In the genomic region with DNA sequence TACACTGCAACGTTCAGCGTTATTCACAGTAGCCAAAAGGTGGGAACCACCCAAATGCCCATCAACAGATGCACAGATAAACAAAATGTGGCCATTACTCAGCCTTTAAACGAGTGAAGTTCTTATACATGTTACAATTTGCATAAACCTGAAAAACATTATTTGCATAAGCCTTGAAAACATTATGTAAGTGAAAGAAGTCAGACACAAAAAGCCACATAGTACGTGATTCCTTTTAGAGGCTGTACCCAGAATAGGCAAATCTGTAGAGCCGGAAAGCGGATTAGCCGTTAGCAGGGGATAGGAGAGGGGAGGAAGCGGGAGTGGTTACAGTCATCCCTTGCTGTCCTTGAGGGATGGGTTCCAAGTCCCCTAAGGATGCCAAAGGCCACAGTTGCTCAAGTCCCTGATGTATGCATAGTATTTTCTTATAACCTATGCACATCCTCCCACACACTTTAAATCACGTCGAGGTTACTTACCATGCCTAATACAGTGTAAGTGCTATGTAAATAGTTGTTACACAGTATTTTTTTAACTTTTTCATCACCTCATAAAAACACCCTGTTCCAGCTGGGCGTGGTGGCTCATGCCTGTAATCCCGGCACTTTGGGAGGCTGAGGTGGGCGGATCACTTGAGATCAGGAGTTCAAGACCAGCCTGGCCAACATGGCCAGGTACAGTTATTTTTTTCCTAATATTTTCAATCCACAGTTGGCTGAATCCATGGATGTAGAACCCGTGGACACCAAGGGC, we compare ENCODE assay signal across 23 cellular contexts. TPM values are rescaled to one million over a fixed set of nuclear protein-coding genes. Genes with fewer than 3 reads are reported as not detected.
A peak's percentile ranks its signal among the peaks of the same experiment; 100 is the strongest.
DNase-seq lines count a peak whose midpoint lies in the region; ATAC-seq, FAIRE-seq and TF ChIP-seq lines count a peak whose summit lies in the region.
"Had no signal": no experiment of that assay in that cellular context is flagged by ENCODE, and none has a peak within 500 bp of the region (broad histone marks: within the 10 kb centered on the region; RNA-seq: fewer than 3 reads in every experiment).

No MANE protein-coding gene starts in this region.

- POLR2A ChIA-PET in GM12878 (lab: Charles Lee) = no interaction called here

- H3K27ac ChIP-seq in GM12878 (ENCODE audit: control insufficient read depth, insufficient read depth) (no peak overlapping the region), spleen (no peak overlapping the region)
- H3K27ac ChIP-seq: BLaER1 treated with 17β-estradiol and CSF1 and Interleukin-3, amounts not matched to agents 10 nM and 100 nM had no signal

- H3K4me3 ChIP-seq in GM12878 (no peak overlapping the region), spleen (no peak overlapping the region)
- H3K4me3 ChIP-seq: BLaER1 treated with 17β-estradiol and CSF1 and Interleukin-3, amounts not matched to agents 10 nM and 100 nM; GM23338 had no signal

- no peak; the same call in 2 of the 3 replicates for ATAC-seq in GM12878
- ATAC-seq: GM23338, Panc1, SK-N-SH treated with all-trans-retinoic acid at 6 μM for 48 hours had no signal

- no peak overlapping the region for H3K9ac ChIP-seq in GM12878 (ENCODE audit: control insufficient read depth, insufficient read depth, low read length)
- H3K9ac ChIP-seq: BLaER1 treated with 17β-estradiol and CSF1 and Interleukin-3, amounts not matched to agents 10 nM and 100 nM had no signal

- H4K20me1 ChIP-seq in GM12878 (ENCODE audit: control insufficient read depth, insufficient read depth) = no peaks in the 10 kb centered on the region
- H4K20me1 ChIP-seq: BLaER1 treated with 17β-estradiol and CSF1 and Interleukin-3, amounts not matched to agents 10 nM and 100 nM had no signal

- RAD21 ChIA-PET in GM12878 (lab: Charles Lee; ENCODE audit: unreplicated experiment) = no interaction called here

- no TSS peak for BruUV-seq in GM12878 (replicated peaks; lab: Mats Ljungman, UMichigan)

- CTCF ChIA-PET in GM12878 (lab: Yijun Ruan, JAX) = no interaction called here

- H3K79me2 ChIP-seq in GM12878 (ENCODE audit: control insufficient read depth, insufficient read depth, low read length) = no peaks in the 10 kb centered on the region

- H3K9me3 ChIP-seq in GM12878 (replicated peaks; ENCODE audit: control insufficient read depth, insufficient read depth, low read length) = no peaks in the 10 kb centered on the region; the same call in 2 of the 3 replicates
- H3K9me3 ChIP-seq in spleen = peaks cover 0 to 9% (median 0%) of the 10 kb centered on the region in 8 donors

- no peak for TF ChIP-seq EP300 in GM12878 (IDR thresholded peaks at IDR 0.05; ENCODE audit: borderline replicate concordance in 1 of 2, control insufficient read depth in 1 of 2, low read depth in 2 of 2, low read length in 2 of 2)

- intact Hi-C loops in GM12878 (cut with micrococcal nuclease; ENCODE audit: unreplicated experiment) (no loop called here), spleen (cut with DNase I; ENCODE audit: low total_unique reads) (no loop called here)

- SMC1A ChIA-PET in GM12878 (lab: Charles Lee; ENCODE audit: uncharacterized antibody, unreplicated experiment) = no interaction called here

- no peak for TF ChIP-seq RAD21 in GM12878 (IDR thresholded peaks at IDR 0.05; ENCODE audit: insufficient read depth, low read depth, low read length)

- H3K36me3 ChIP-seq in GM12878 (ENCODE audit: control insufficient read depth in 2 of 2, insufficient read depth in 2 of 2, low read length in 1 of 2) (no peaks in the 10 kb centered on the region), spleen (no peaks in the 10 kb centered on the region)

- TF ChIP-seq POLR2A in GM12878 (IDR thresholded peaks at IDR 0.05; ENCODE audit: low read depth, low read length) (no peak), spleen (IDR thresholded peaks at IDR 0.05) (no peak)

- in situ Hi-C loops in GM12878 (cut with MboI) = no loop called here

- no peak overlapping the region for H3K4me2 ChIP-seq in GM12878 (ENCODE audit: control insufficient read depth, insufficient read depth)
- H3K4me2 ChIP-seq: GM23338 had no signal

- peak; percentile 35 for FAIRE-seq in GM12878 (lab: Jason Lieb, UNC)
- FAIRE-seq: GM12892 had no signal

- 21% methylated on average over 14 of the region's 14 CpGs for WGBS in GM12878 (ENCODE audit: insufficient coverage, insufficient replicate concordance, low lambda C conversion rate, missing lambda C conversion rate)
- WGBS in spleen, 5 donors = 69 to 81% (median 75%) methylated on average over 14 of the region's 14 CpGs

- no peak overlapping the region for H2AFZ ChIP-seq in GM12878 (ENCODE audit: control insufficient read depth, low read depth, low read length)
- H2AFZ ChIP-seq: GM23338 had no signal

- DNase-seq in Daoy (ENCODE audit: low read depth) = peak; percentile 25
- DNase-seq in NCI-H526 (lab: John Stamatoyannopoulos, UW) = peak; percentile 92 to 93
- DNase-seq in GM12878 (ENCODE audit: low read depth, low spot score) = no peak
- peak; percentile 22 for DNase-seq in spleen
- no peak for DNase-seq in retina
- no peak for DNase-seq in NCI-H1092 treated with DMSO at 0.1 percent for 48 hours (lab: John Stamatoyannopoulos, UW)
- DNase-seq in stimulated activated CD4-positive, alpha-beta T cell treated with anti-CD3 and anti-CD28 coated beads, Interleukin-12 subunit alpha, Interleukin-12 subunit beta, amount 100 ng/mL, for 4 hours = no peak
- DNase-seq: Caco-2; CD4-positive, alpha-beta memory T cell; DMS153; HCEC 1CT; IMR-90; MV-4-11; NCI-H1417 treated with DMSO at 0.1 percent for 48 hours; NCI-H187 treated with DMSO at 0.1 percent for 48 hours; NCI-H2107; NCI-H446 treated with DMSO at 0.1 percent for 48 hours; NK-92 treated with Interleukin-12 subunit alpha and Interleukin-12 subunit beta, amount 100 ng/mL, for 24 hours had no signal

- TF ChIP-seq CTCF in GM12878 (IDR thresholded peaks at IDR 0.05 in 2 of 3, conservative IDR thresholded peaks at IDR 0.05 in 1 of 3; ENCODE audit: control insufficient read depth in 2 of 3, extremely low read depth in 1 of 3, insufficient read depth in 1 of 3, low read depth in 3 of 3, low read length in 3 of 3) = no peak
- TF ChIP-seq CTCF in spleen (IDR thresholded peaks at IDR 0.05 in 8 of 11, conservative IDR thresholded peaks at IDR 0.05 in 3 of 11) = no peak

- H3K27me3 ChIP-seq in GM12878 (replicated peaks in 1 of 2; ENCODE audit: control insufficient read depth in 2 of 2, insufficient read depth in 2 of 2, low read length in 1 of 2) = no peaks in the 10 kb centered on the region
- no peaks in the 10 kb centered on the region for H3K27me3 ChIP-seq in spleen (replicated peaks in 1 of 7)
- H3K27me3 ChIP-seq: BLaER1 treated with 17β-estradiol and CSF1 and Interleukin-3, amounts not matched to agents 10 nM and 100 nM had no signal

- H3K4me1 ChIP-seq in GM12878 (ENCODE audit: control insufficient read depth, insufficient read depth, low read length) (no peaks in the 10 kb centered on the region; the same call in 1 of the 2 replicates), spleen (no peaks in the 10 kb centered on the region)
- H3K4me1 ChIP-seq: Caco-2 had no signal

TF ChIP-seq in GM12878, 131 proteins besides CTCF, POLR2A, EP300 and RAD21:
- no peak for TF ChIP-seq EGR1 (IDR thresholded peaks at IDR 0.05; ENCODE audit: borderline replicate concordance in 1 of 2, low read depth in 2 of 2, low read length in 2 of 2)
- TF ChIP-seq NFXL1 (IDR thresholded peaks at IDR 0.05; ENCODE audit: borderline replicate concordance) = no peak
- no peak for TF ChIP-seq MEF2A (IDR thresholded peaks at IDR 0.05; ENCODE audit: insufficient read depth, low read depth, low read length)
- no peak for TF ChIP-seq NR2F1 (conservative IDR thresholded peaks at IDR 0.05)
- no peak for TF ChIP-seq MYB (IDR thresholded peaks at IDR 0.05; ENCODE audit: borderline replicate concordance, low read depth, low read length)
- no peak for TF ChIP-seq SIX5 (IDR thresholded peaks at IDR 0.05; ENCODE audit: low read depth, low read length, severe bottlenecking)
- peak in 1 of 2 experiments; percentile 23; a peak in 1 of 4 replicates for TF ChIP-seq IKZF2 (IDR thresholded peaks at IDR 0.05)
- TF ChIP-seq POU2F2 (IDR thresholded peaks at IDR 0.05; ENCODE audit: borderline replicate concordance, low read depth, low read length) = peak; percentile 66; the same call in 2 of the 3 replicates
- TF ChIP-seq GABPA (IDR thresholded peaks at IDR 0.05; ENCODE audit: low read depth) = no peak

RNA-seq across cellular contexts. Expression of gene DNAH17, which starts 47.4 kb away (rescaled TPM):
- total RNA-seq in Daoy (2014; rRNA removed; shearing (Covaris generic)) = 1.0 and 1.7 TPM in 2 replicates
- 1.2 and 2.7 TPM in 2 replicates for total RNA-seq in GM12878 (2013; cell fraction: nucleolus; rRNA removed)
- 0.76 and 1.5 TPM in 2 replicates for total RNA-seq in GM12878 (2014; rRNA removed)
- total RNA-seq in GM12878 (2014; rRNA removed; fragmentation: Illumina TruSeq; extraction: Trizol) = 0.45 and 0.46 TPM in 2 replicates
- 0.90 and 1.6 TPM in 2 replicates for total RNA-seq in GM12878 (2021)
- polyA plus RNA-seq in GM12878 (2011; ENCODE audit: low read depth) = 3.6 TPM
- 0.07 and 0.31 TPM in 2 replicates for polyA plus RNA-seq in GM12878 (2011; rRNA removed)
- polyA plus RNA-seq in GM12878 (2011; cell fraction: cytosol; rRNA removed) = 0.15 and 0.22 TPM in 2 replicates
- 0.60 and 0.75 TPM in 2 replicates for polyA plus RNA-seq in GM12878 (2011; cell fraction: nucleus; rRNA removed)
- polyA plus RNA-seq in GM12878 (2012) = 11.1 and 11.5 TPM in 2 replicates
- polyA plus RNA-seq in GM12878 (2014; fragmentation: Illumina TruSeq; extraction: Trizol) = 0.65 and 0.70 TPM in 2 replicates
- under 1 TPM; 0.16 to 0.21 TPM for polyA plus RNA-seq in GM12878 (2014; fragmentation: Nextera tagmentation; extraction: Ambion mirVana)
- 0.47 and 0.74 TPM in 2 replicates for polyA plus RNA-seq in GM12878 (2014; rRNA removed)
- polyA plus RNA-seq in GM12878 (2016; fragmentation: Nextera tagmentation; extraction: Ambion mirVana) = 1 to 10 TPM; 1.8 to 2.9 TPM
- polyA minus RNA-seq in GM12878 (2011; rRNA and poly(A)+ RNA removed) = 0.10 and 0.15 TPM in 2 replicates
- polyA minus RNA-seq in GM12878 (2011; cell fraction: cytosol; rRNA and poly(A)+ RNA removed) = not detected in 2 replicates
- 0.24 and 0.86 TPM in 2 replicates for polyA minus RNA-seq in GM12878 (2011; cell fraction: nucleus; rRNA and poly(A)+ RNA removed)
- 1 to 10 TPM in 1 of 7 donors, under 1 TPM in 5, not detected in 1; 0.29 to 1.0 (median 0.77) TPM for total RNA-seq in spleen
- under 1 TPM; 0.06 to 0.72 (median 0.32) TPM for polyA plus RNA-seq in spleen
- total RNA-seq: IMR-90 had no signal
- polyA plus RNA-seq: IMR-90 had no signal

Comparison
In these comparisons a context has a peak if more than half of its experiments do, and no peak if none do; other contexts are left out.
1. DNase-seq: peak in Daoy (single experiment), NCI-H526 (2 of 2) and spleen (single experiment); none in GM12878 (single experiment), retina (single experiment), NCI-H1092 treated with DMSO at 0.1 percent for 48 hours (single experiment) and stimulated activated CD4-positive, alpha-beta T cell treated with anti-CD3 and anti-CD28 coated beads, Interleukin-12 subunit alpha, Interleukin-12 subunit beta, amount 100 ng/mL, for 4 hours (single experiment).